Comparison of ENCODE assay signal across 9 cellular contexts in genomic region chr19:50332264-50333038, GRCh38. TPM values are rescaled to one million over a fixed set of nuclear protein-coding genes. Genes with fewer than 3 reads are reported as not detected.
DNase-seq lines count a peak whose midpoint lies in the region; ATAC-seq and TF ChIP-seq lines count a peak whose summit lies in the region.
"Had no signal": no experiment of that assay in that cellular context is flagged by ENCODE, and none has a peak within 500 bp of the region (broad histone marks: within the 10 kb centered on the region; RNA-seq: fewer than 3 reads in every experiment).

No MANE protein-coding gene starts in this region.

- H3K9me3 ChIP-seq in PC-9 (ENCODE audit: insufficient read depth, low read depth), result no peaks in the 10 kb centered on the region
- H3K9me3 ChIP-seq in iPS-18a (ENCODE audit: control insufficient read depth, low read depth, low read length), result no peaks in the 10 kb centered on the region

- H3K4me3 ChIP-seq in PC-9 (peak overlapping the region; percentile 55), iPS-18a (ENCODE audit: low read length) (peak overlapping the region; percentile 90)

- TSS peak; percentile 78 for BruUV-seq in PC-9 (replicated peaks; lab: Mats Ljungman, UMichigan)

- no peaks in the 10 kb centered on the region for H4K20me1 ChIP-seq in PC-9 (ENCODE audit: insufficient read depth)

- H3K4me1 ChIP-seq in PC-9 (replicated peaks; ENCODE audit: insufficient read depth) (peaks cover 22% of the 10 kb centered on the region; the same call in 1 of the 2 replicates), iPS-18a (ENCODE audit: control insufficient read depth, low read depth, low read length) (peaks cover 17% of the 10 kb centered on the region)

- peak overlapping the region; percentile 97 for H3K27ac Mint-ChIP-seq in T-helper 2 cell treated with Interferon-gamma antibody and Interleukin-4, amounts not matched to agents 5 μg/mL and 100 μg/mL, for 36 hours
- H3K27ac Mint-ChIP-seq in stimulated activated naive B cell treated with anti-CD40 and anti-IgM and Interleukin-4, amounts not matched to agents 10 μg/mL and 1 μg/mL and 100 μg/mL, for 72 hours, result peak overlapping the region; percentile 47

- H3K36me3 Mint-ChIP-seq in T-helper 2 cell treated with Interferon-gamma antibody and Interleukin-4, amounts not matched to agents 5 μg/mL and 100 μg/mL, for 36 hours (ENCODE audit: low read depth), result peaks cover 1% of the 10 kb centered on the region
- peaks cover 54 to 64% of the 10 kb centered on the region in 2 donors for H3K36me3 Mint-ChIP-seq in stimulated activated naive B cell treated with anti-CD40 and anti-IgM and Interleukin-4, amounts not matched to agents 10 μg/mL and 1 μg/mL and 100 μg/mL, for 72 hours

- TF ChIP-seq CTCF in PC-9 (conservative IDR thresholded peaks at IDR 0.05), result no peak
- TF ChIP-seq CTCF in RWPE1 (conservative IDR thresholded peaks at IDR 0.05; ENCODE audit: low read depth), result no peak

- H3F3A ChIP-seq in PC-9 (ENCODE audit: insufficient read depth, low read depth), result peaks cover 16% of the 10 kb centered on the region

- peaks cover 4% of the 10 kb centered on the region; the same call in 1 of the 2 replicates for H3K79me2 ChIP-seq in PC-9 (ENCODE audit: low read depth)

- H3K9me3 Mint-ChIP-seq in T-helper 2 cell treated with Interferon-gamma antibody and Interleukin-4, amounts not matched to agents 5 μg/mL and 100 μg/mL, for 36 hours, result no peaks in the 10 kb centered on the region
- H3K9me3 Mint-ChIP-seq in stimulated activated naive B cell treated with anti-CD40 and anti-IgM and Interleukin-4, amounts not matched to agents 10 μg/mL and 1 μg/mL and 100 μg/mL, for 72 hours, result peaks cover 0 to 2% of the 10 kb centered on the region in 2 donors

- CTCF ChIA-PET in PC-9 (lab: Charles Lee), result no interaction called here
- CTCF ChIA-PET in RWPE1 (lab: Yijun Ruan, JAX), result interaction anchor here (0.7 to 1.0 kb wide), 2 partner anchors 20 to 185 kb away, joined by 3 to 4 read pairs; no protein-coding TSS in a partner anchor

- DNase-seq in T-helper 2 cell treated with Interferon-gamma antibody and Interleukin-4, amounts not matched to agents 5 μg/mL and 100 μg/mL, for 36 hours (ENCODE audit: low spot score), result no peak
- DNase-seq in T-helper 2 cell (no peak), PC-9 (peak; percentile 69 to 74), RWPE1 (ENCODE audit: low spot score) (no peak)
- no peak for DNase-seq in stimulated activated naive B cell treated with anti-CD40 and anti-IgM and Interleukin-4, amounts not matched to agents 10 μg/mL and 1 μg/mL and 100 μg/mL, for 72 hours
- no peak for DNase-seq in activated CD4-positive, alpha-beta T cell treated with anti-CD3 and anti-CD28 coated beads for 1 hour
- DNase-seq: AML-193 had no signal

- no peaks in the 10 kb centered on the region for H3K9me2 ChIP-seq in PC-9 (ENCODE audit: insufficient read depth)

- POLR2A ChIA-PET in PC-9 (lab: Charles Lee; ENCODE audit: unreplicated experiment), result interaction anchor here (0.5 to 0.8 kb wide), 4 partner anchors 11 to 1857 kb away, joined by 3 to 7 read pairs (median 5); partner anchors contain the start of gene PPP2R1A
- POLR2A ChIA-PET in RWPE1 (lab: Yijun Ruan, JAX; ENCODE audit: low non-redundant PET), result interaction anchor here (0.6 kb wide), 1 partner anchor 12 kb away, joined by 3 read pairs; no protein-coding TSS in a partner anchor

- peak overlapping the region; percentile 87 for H3K4me3 Mint-ChIP-seq in T-helper 2 cell treated with Interferon-gamma antibody and Interleukin-4, amounts not matched to agents 5 μg/mL and 100 μg/mL, for 36 hours
- peak overlapping the region; percentile 92 for H3K4me3 Mint-ChIP-seq in stimulated activated naive B cell treated with anti-CD40 and anti-IgM and Interleukin-4, amounts not matched to agents 10 μg/mL and 1 μg/mL and 100 μg/mL, for 72 hours

- H3K27me3 ChIP-seq in PC-9 (ENCODE audit: insufficient read depth, low read depth) (0 out of 2 replicates have a peak, but pooled peaks cover 6% of the 10 kb centered on the region), iPS-18a (ENCODE audit: control insufficient read depth, insufficient read depth, low read length) (peaks cover 10% of the 10 kb centered on the region)

- no peaks in the 10 kb centered on the region for H3K36me3 ChIP-seq in PC-9 (ENCODE audit: low read depth)
- no peaks in the 10 kb centered on the region for H3K36me3 ChIP-seq in iPS-18a (ENCODE audit: control insufficient read depth, low read depth, low read length)

- ATAC-seq in stimulated activated naive B cell treated with anti-CD40 and anti-IgM and Interleukin-4, amounts not matched to agents 10 μg/mL and 1 μg/mL and 100 μg/mL, for 72 hours (replicated peaks), result no peak
- no peak for ATAC-seq in HG03196 (IDR thresholded peaks at IDR 0.05; ENCODE audit: unreplicated experiment)

- H3K27ac ChIP-seq in PC-9 (peak overlapping the region; percentile 85), iPS-18a (ENCODE audit: low read length) (peak overlapping the region; percentile 93), RWPE1 (no peak overlapping the region)

- H3K4me1 Mint-ChIP-seq in T-helper 2 cell treated with Interferon-gamma antibody and Interleukin-4, amounts not matched to agents 5 μg/mL and 100 μg/mL, for 36 hours (ENCODE audit: low read depth), result peaks cover 51% of the 10 kb centered on the region
- peaks cover 61 to 82% of the 10 kb centered on the region in 2 donors for H3K4me1 Mint-ChIP-seq in stimulated activated naive B cell treated with anti-CD40 and anti-IgM and Interleukin-4, amounts not matched to agents 10 μg/mL and 1 μg/mL and 100 μg/mL, for 72 hours

- peaks cover 5% of the 10 kb centered on the region for H3K27me3 Mint-ChIP-seq in T-helper 2 cell treated with Interferon-gamma antibody and Interleukin-4, amounts not matched to agents 5 μg/mL and 100 μg/mL, for 36 hours (ENCODE audit: low read depth)
- H3K27me3 Mint-ChIP-seq in stimulated activated naive B cell treated with anti-CD40 and anti-IgM and Interleukin-4, amounts not matched to agents 10 μg/mL and 1 μg/mL and 100 μg/mL, for 72 hours, result peaks cover 4 to 5% of the 10 kb centered on the region in 2 donors

- H2AFZ ChIP-seq in PC-9, result no peak overlapping the region

- intact Hi-C loops in PC-9 (cut with micrococcal nuclease; ENCODE audit: unreplicated experiment), result loop anchor here (2.0 kb wide), 1 partner anchor 166 kb away; no protein-coding TSS in a partner anchor

- H3K9ac ChIP-seq in iPS-18a (ENCODE audit: low read length), result peak overlapping the region; percentile 90

- H3K4me2 ChIP-seq in PC-9, result peak overlapping the region; percentile 78

RNA-seq across cellular contexts. Expression of gene KCNC3, which starts 3.3 kb away (rescaled TPM):
- total RNA-seq in PC-9 (2021), result 9.0 and 9.4 TPM in 2 replicates

RNA-seq across cellular contexts. Expression of gene NAPSA, which starts 33.0 kb away (rescaled TPM):
- total RNA-seq in PC-9 (2021), result 1.7 and 1.8 TPM in 2 replicates

RNA-seq across cellular contexts. Expression of gene NR1H2, which starts 43.8 kb away (rescaled TPM):
- total RNA-seq in PC-9 (2021), result 77.5 and 81.7 TPM in 2 replicates

RNA-seq across cellular contexts. Expression of gene POLD1, which starts 51.7 kb away (rescaled TPM):
- 91.2 and 101 TPM in 2 replicates for total RNA-seq in PC-9 (2021)

Comparison
In these comparisons a context has a peak if more than half of its experiments do, and no peak if none do; other contexts are left out.
1. DNase-seq: peak in PC-9 (2 of 2); none in T-helper 2 cell treated with Interferon-gamma antibody and Interleukin-4, amounts not matched to agents 5 μg/mL and 100 μg/mL, for 36 hours (single experiment), T-helper 2 cell (0 of 5), stimulated activated naive B cell treated with anti-CD40 and anti-IgM and Interleukin-4, amounts not matched to agents 10 μg/mL and 1 μg/mL and 100 μg/mL, for 72 hours (single experiment), RWPE1 (single experiment) and activated CD4-positive, alpha-beta T cell treated with anti-CD3 and anti-CD28 coated beads for 1 hour (single experiment).